In genomic region chr17:54270499-54270898, GRCh38 we compare ENCODE assay signal across 23 cellular contexts.
"Had no signal": no experiment of that assay in that cellular context is flagged by ENCODE, and none has a peak within 500 bp of the region (broad histone marks: within the 10 kb centered on the region; RNA-seq: fewer than 3 reads in every experiment).

No MANE protein-coding gene starts in this region.

- H3K27me3 ChIP-seq: gastroesophageal sphincter, hepatocyte, neutrophil, pancreas, testis, tibial nerve, upper lobe of right lung had no signal

- H3K36me3 ChIP-seq: gastroesophageal sphincter, neutrophil, pancreas, tibial nerve, upper lobe of right lung had no signal

- H3K27me3 Mint-ChIP-seq: dendritic cell treated with granulocyte-macrophage colony-stimulating factor and Interleukin-4, amounts not matched to agents 40 ng/mL and 50 ng/mL, for 4 days; effector memory CD8-positive, alpha-beta T cell; naive B cell; progenitor cell of endocrine pancreas had no signal

- ATAC-seq: effector memory CD8-positive, alpha-beta T cell; gastroesophageal sphincter; left colon; left ventricle myocardium superior; pancreas; right cardiac atrium; stimulated activated naive CD8-positive, alpha-beta T cell treated with anti-CD3 and anti-CD28 coated beads, Interleukin-15, Interleukin-2, amounts not matched to agents 100 U/mL and 50 U/mL, for 24 hours; upper lobe of right lung had no signal

- H3K9me3 ChIP-seq: gastroesophageal sphincter, neutrophil, pancreas, testis, tibial nerve, upper lobe of right lung had no signal

- H3K9me3 Mint-ChIP-seq: nephron progenitor cell had no signal

- H3K27ac ChIP-seq: gastroesophageal sphincter, hepatocyte, neutrophil, pancreas, testis, tibial nerve, upper lobe of right lung had no signal

- H3K36me3 Mint-ChIP-seq: naive B cell had no signal

- H3K4me1 Mint-ChIP-seq: naive B cell, nephron progenitor cell had no signal

- H3K4me3 ChIP-seq: gastroesophageal sphincter, hepatocyte, lung, pancreas, testis, tibial nerve, upper lobe of right lung had no signal

- DNase-seq: cerebellar nuclear complex; effector memory CD8-positive, alpha-beta T cell; erythroblast; left colon; left ventricle myocardium superior; mesendoderm; naive B cell; nephron progenitor cell; pancreas; right cardiac atrium; small intestine; stimulated activated CD4-positive, alpha-beta T cell treated with anti-CD3 and anti-CD28 coated beads, Interleukin-12 subunit alpha, Interleukin-12 subunit beta, amount 100 ng/mL, for 4 hours; stimulated activated CD4-positive, alpha-beta T cell treated with anti-CD3 and anti-CD28 coated beads, Interleukin-2, amount 100 ng/mL, for 48 hours; stimulated activated naive CD8-positive, alpha-beta T cell treated with anti-CD3 and anti-CD28 coated beads, Interleukin-15, Interleukin-2, amounts not matched to agents 100 U/mL and 50 U/mL, for 24 hours; testis; upper lobe of right lung had no signal

- H3K27ac Mint-ChIP-seq: dendritic cell treated with granulocyte-macrophage colony-stimulating factor and Interleukin-4, amounts not matched to agents 40 ng/mL and 50 ng/mL, for 4 days; effector memory CD8-positive, alpha-beta T cell; naive B cell; nephron progenitor cell; progenitor cell of endocrine pancreas had no signal

- H3K4me1 ChIP-seq: gastroesophageal sphincter, pancreas, testis, tibial nerve, upper lobe of right lung had no signal

- H3K4me3 Mint-ChIP-seq: dendritic cell treated with granulocyte-macrophage colony-stimulating factor and Interleukin-4, amounts not matched to agents 40 ng/mL and 50 ng/mL, for 4 days; effector memory CD8-positive, alpha-beta T cell; naive B cell; nephron progenitor cell had no signal
